Comparison of ENCODE assay signal across 1 cellular context in genomic region chr4:108454227-108454626, GRCh38.
TF ChIP-seq lines count a peak whose summit lies in the region.

No MANE protein-coding gene starts in this region.

TF ChIP-seq in HEK293, 187 proteins besides CTCF, POLR2A, EP300 and RAD21 (continued from another document and continues in another):
- TF ChIP-seq, protein P1, sequence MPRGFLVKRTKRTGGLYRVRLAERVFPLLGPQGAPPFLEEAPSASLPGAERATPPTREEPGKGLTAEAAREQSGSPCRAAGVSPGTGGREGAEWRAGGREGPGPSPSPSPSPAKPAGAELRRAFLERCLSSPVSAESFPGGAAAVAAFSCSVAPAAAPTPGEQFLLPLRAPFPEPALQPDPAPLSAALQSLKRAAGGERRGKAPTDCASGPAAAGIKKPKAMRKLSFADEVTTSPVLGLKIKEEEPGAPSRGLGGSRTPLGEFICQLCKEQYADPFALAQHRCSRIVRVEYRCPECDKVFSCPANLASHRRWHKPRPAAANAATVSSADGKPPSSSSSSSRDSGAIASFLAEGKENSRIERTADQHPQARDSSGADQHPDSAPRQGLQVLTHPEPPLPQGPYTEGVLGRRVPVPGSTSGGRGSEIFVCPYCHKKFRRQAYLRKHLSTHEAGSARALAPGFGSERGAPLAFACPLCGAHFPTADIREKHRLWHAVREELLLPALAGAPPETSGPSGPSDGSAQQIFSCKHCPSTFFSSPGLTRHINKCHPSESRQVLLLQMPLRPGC (tag by site-specific recombination; IDR thresholded peaks at IDR 0.05): 0 out of 2 replicates have a peak, but pooled peaks have one; percentile 29
- TF ChIP-seq ZNF830 (tag by site-specific recombination; IDR thresholded peaks at IDR 0.05; ENCODE audit: low read depth) (no peak), ZBTB20 (tag by site-specific recombination; IDR thresholded peaks at IDR 0.05) (peak; percentile 71), ZNF214 (tag by site-specific recombination; IDR thresholded peaks at IDR 0.05; ENCODE audit: borderline replicate concordance) (no peak), ZNF10 (tag by site-specific recombination; IDR thresholded peaks at IDR 0.05) (no peak), KLF8 (tag by site-specific recombination; IDR thresholded peaks at IDR 0.05) (no peak), ZNF624 (tag by site-specific recombination; IDR thresholded peaks at IDR 0.05) (no peak), ZBTB8A (tag by site-specific recombination; IDR thresholded peaks at IDR 0.05) (peak; percentile 38; the same call in 1 of the 2 replicates), ZNF19 (tag by site-specific recombination; IDR thresholded peaks at IDR 0.05; ENCODE audit: low read depth) (no peak), REST (tag by site-specific recombination; IDR thresholded peaks at IDR 0.05) (no peak), GLI4 (tag by site-specific recombination; IDR thresholded peaks at IDR 0.05) (no peak), ZNF488 (tag by site-specific recombination; IDR thresholded peaks at IDR 0.05) (no peak), ZNF768 (tag by site-specific recombination; IDR thresholded peaks at IDR 0.05) (no peak), ZNF202 (tag by site-specific recombination; IDR thresholded peaks at IDR 0.05; ENCODE audit: borderline replicate concordance) (no peak), ZBTB17 (tag by site-specific recombination; IDR thresholded peaks at IDR 0.05) (0 out of 2 replicates have a peak, but pooled peaks have one; percentile 13), SP7 (tag by site-specific recombination; IDR thresholded peaks at IDR 0.05) (peak; percentile 95), ZBTB1 (tag by site-specific recombination; IDR thresholded peaks at IDR 0.05) (no peak), ZNF473 (tag by site-specific recombination; IDR thresholded peaks at IDR 0.05) (no peak), ZFP69B (tag by site-specific recombination; IDR thresholded peaks at IDR 0.05) (no peak), ZNF596 (tag by site-specific recombination; IDR thresholded peaks at IDR 0.05) (no peak), KLF1 (tag by site-specific recombination; IDR thresholded peaks at IDR 0.05) (no peak), ZNF280C (tag by site-specific recombination; IDR thresholded peaks at IDR 0.05) (no peak), ZNF211 (tag by site-specific recombination; IDR thresholded peaks at IDR 0.05; ENCODE audit: low read depth) (no peak), ZNF114 (tag by site-specific recombination; IDR thresholded peaks at IDR 0.05) (no peak), BCL11B (tag by site-specific recombination; IDR thresholded peaks at IDR 0.05; ENCODE audit: low read depth) (no peak), ZNF677 (tag by site-specific recombination; IDR thresholded peaks at IDR 0.05) (no peak), ZNF791 (tag by site-specific recombination; IDR thresholded peaks at IDR 0.05) (no peak), HOXD13 (CRISPR knock-in tag; IDR thresholded peaks at IDR 0.05; ENCODE audit: borderline replicate concordance) (no peak), ZNF670 (tag by site-specific recombination; IDR thresholded peaks at IDR 0.05; ENCODE audit: low read depth) (no peak), ZNF76 (tag by site-specific recombination; IDR thresholded peaks at IDR 0.05; ENCODE audit: borderline replicate concordance, low read depth) (no peak), ZNF701 (tag by site-specific recombination; IDR thresholded peaks at IDR 0.05) (no peak), KLF16 (tag by site-specific recombination; IDR thresholded peaks at IDR 0.05) (no peak), SP3 (tag by site-specific recombination; IDR thresholded peaks at IDR 0.05) (no peak), ZFP3 (tag by site-specific recombination; IDR thresholded peaks at IDR 0.05; ENCODE audit: low read depth) (no peak), ZNF155 (tag by site-specific recombination; IDR thresholded peaks at IDR 0.05) (no peak), PRDM4 (tag by site-specific recombination; IDR thresholded peaks at IDR 0.05) (peak; percentile 74), ZNF48 (tag by site-specific recombination; IDR thresholded peaks at IDR 0.05) (no peak), ZEB2 (tag by site-specific recombination; IDR thresholded peaks at IDR 0.05) (peak; percentile 25; the same call in 1 of the 2 replicates), ZNF530 (tag by site-specific recombination; IDR thresholded peaks at IDR 0.05; ENCODE audit: low read depth) (no peak), ZSCAN18 (tag by site-specific recombination; IDR thresholded peaks at IDR 0.05) (no peak)
- TF ChIP-seq, protein P2, sequence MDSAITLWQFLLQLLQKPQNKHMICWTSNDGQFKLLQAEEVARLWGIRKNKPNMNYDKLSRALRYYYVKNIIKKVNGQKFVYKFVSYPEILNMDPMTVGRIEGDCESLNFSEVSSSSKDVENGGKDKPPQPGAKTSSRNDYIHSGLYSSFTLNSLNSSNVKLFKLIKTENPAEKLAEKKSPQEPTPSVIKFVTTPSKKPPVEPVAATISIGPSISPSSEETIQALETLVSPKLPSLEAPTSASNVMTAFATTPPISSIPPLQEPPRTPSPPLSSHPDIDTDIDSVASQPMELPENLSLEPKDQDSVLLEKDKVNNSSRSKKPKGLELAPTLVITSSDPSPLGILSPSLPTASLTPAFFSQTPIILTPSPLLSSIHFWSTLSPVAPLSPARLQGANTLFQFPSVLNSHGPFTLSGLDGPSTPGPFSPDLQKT (IDR thresholded peaks at IDR 0.05; ENCODE audit: borderline replicate concordance, low read depth, low read length): no peak
- TF ChIP-seq, protein P3, sequence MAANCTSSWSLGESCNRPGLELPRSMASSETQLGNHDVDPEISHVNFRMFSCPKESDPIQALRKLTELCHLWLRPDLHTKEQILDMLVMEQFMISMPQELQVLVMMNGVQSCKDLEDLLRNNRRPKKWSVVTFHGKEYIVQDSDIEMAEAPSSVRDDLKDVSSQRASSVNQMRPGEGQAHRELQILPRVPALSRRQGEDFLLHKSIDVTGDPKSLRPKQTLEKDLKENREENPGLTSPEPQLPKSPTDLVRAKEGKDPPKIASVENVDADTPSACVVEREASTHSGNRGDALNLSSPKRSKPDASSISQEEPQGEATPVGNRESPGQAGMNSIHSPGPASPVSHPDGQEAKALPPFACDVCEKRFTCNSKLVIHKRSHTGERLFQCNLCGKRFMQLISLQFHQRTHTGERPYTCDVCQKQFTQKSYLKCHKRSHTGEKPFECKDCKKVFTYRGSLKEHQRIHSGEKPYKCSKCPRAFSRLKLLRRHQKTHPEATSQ (tag by site-specific recombination; IDR thresholded peaks at IDR 0.05): no peak
- TF ChIP-seq, protein P4, sequence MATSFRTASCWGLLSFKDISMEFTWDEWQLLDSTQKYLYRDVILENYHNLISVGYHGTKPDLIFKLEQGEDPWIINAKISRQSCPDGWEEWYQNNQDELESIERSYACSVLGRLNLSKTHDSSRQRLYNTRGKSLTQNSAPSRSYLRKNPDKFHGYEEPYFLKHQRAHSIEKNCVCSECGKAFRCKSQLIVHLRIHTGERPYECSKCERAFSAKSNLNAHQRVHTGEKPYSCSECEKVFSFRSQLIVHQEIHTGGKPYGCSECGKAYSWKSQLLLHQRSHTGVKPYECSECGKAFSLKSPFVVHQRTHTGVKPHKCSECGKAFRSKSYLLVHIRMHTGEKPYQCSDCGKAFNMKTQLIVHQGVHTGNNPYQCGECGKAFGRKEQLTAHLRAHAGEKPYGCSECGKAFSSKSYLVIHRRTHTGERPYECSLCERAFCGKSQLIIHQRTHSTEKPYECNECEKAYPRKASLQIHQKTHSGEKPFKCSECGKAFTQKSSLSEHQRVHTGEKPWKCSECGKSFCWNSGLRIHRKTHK (tag by site-specific recombination; IDR thresholded peaks at IDR 0.05): no peak
